Comparison of ENCODE assay signal across 8 cellular contexts in the genomic region with DNA sequence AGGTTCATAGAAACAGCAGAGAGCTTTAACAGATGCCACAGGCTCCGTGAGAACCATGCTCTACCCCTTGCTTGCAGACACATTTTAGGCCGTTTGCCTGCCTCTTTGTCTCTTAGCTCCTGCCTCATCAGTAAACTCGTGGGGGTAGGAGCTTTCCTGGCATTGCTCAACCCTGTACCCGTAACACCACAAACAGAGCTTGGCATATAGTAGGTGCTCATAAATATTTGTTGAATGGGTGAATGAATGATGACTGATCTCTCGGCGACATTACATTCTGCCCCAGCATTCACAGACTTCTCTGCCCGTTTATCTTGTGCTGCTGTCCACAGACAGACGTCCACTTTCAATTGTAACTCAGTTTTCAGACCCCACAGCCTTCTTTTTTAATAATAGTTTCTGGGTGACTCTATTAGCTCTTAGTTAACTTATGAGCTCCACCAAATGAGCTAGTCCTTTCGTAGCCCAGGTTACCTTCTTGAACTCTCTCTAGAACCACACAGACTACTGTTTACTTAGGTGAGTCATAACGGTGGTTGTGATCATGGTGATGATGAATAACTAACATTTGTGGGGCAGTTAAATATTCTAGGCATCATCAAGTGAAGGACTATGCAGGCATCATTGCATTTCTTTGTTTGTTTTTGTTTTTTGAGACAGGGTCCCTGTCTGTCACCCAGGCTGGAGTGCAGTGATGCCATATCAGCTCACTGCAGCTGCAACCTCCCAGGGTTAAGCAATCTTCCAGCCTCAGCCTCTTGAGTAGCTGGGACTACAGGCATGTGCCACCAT.
DNase-seq lines count a peak whose midpoint lies in the region; ATAC-seq and TF ChIP-seq lines count a peak whose summit lies in the region.

No MANE protein-coding gene starts in this region.

- ATAC-seq in GM19324 (IDR thresholded peaks at IDR 0.05; ENCODE audit: low FRiP score, unreplicated experiment) (peak; percentile 63), HG03378 (IDR thresholded peaks at IDR 0.05; ENCODE audit: unreplicated experiment) (peak; percentile 80), heart left ventricle (no peak), HG02852 (IDR thresholded peaks at IDR 0.05; ENCODE audit: unreplicated experiment) (no peak)

- H4K8ac ChIP-seq in trophoblast cell (ENCODE audit: low read depth, low read length) = no peak overlapping the region

- TF ChIP-seq CTCF in heart left ventricle (IDR thresholded peaks at IDR 0.05) = no peak

- no peak overlapping the region for H4K12ac ChIP-seq in trophoblast cell (ENCODE audit: low read depth, low read length)

- no peak overlapping the region for H3K4ac ChIP-seq in trophoblast cell (ENCODE audit: low read depth, low read length)

- H3K4me3 ChIP-seq in trophoblast cell (ENCODE audit: low read depth, low read length) (no peak overlapping the region), heart left ventricle (no peak overlapping the region)

- H3K4me1 ChIP-seq in trophoblast cell (ENCODE audit: control insufficient read depth in 1 of 2, insufficient read depth in 2 of 2, low read length in 2 of 2) (peaks cover 5 to 7% of the 10 kb centered on the region in 2 experiments), heart left ventricle (peaks cover 0 to 12% (median 2%) of the 10 kb centered on the region in 12 donors)

- H2AFZ ChIP-seq in trophoblast cell (ENCODE audit: insufficient read depth, low read length, poor library complexity) = no peak overlapping the region

- H3K79me1 ChIP-seq in trophoblast cell (ENCODE audit: low read length) = no peaks in the 10 kb centered on the region

- H4K91ac ChIP-seq in trophoblast cell (ENCODE audit: low read depth, low read length) = no peak overlapping the region

- H3K27me3 ChIP-seq in trophoblast cell (ENCODE audit: insufficient read depth, low read length) = no peaks in the 10 kb centered on the region
- H3K27me3 ChIP-seq in heart left ventricle = no peaks in the 10 kb centered on the region

- TF ChIP-seq POLR2A in heart left ventricle (IDR thresholded peaks at IDR 0.05) = no peak

- H3K4me2 ChIP-seq in trophoblast cell (ENCODE audit: low read length) = no peak overlapping the region

- H3K18ac ChIP-seq in trophoblast cell (ENCODE audit: low read length) = no peak overlapping the region

- H3K27ac ChIP-seq in trophoblast cell (ENCODE audit: low read depth, low read length) (no peak overlapping the region), heart left ventricle (no peak overlapping the region)

- H2AK5ac ChIP-seq in trophoblast cell (ENCODE audit: low read length) = no peak overlapping the region

- no peaks in the 10 kb centered on the region for H3K9me3 ChIP-seq in trophoblast cell (ENCODE audit: insufficient read depth, low read depth, low read length)
- no peaks in the 10 kb centered on the region for H3K9me3 ChIP-seq in heart left ventricle

- no peak overlapping the region for H2BK5ac ChIP-seq in trophoblast cell (ENCODE audit: low read depth, low read length, poor library complexity)

- H3K79me2 ChIP-seq in trophoblast cell (ENCODE audit: control insufficient read depth, insufficient read depth, low read length, poor library complexity) = peaks cover 1% of the 10 kb centered on the region

- DNase-seq in amniotic stem cell (lab: John Stamatoyannopoulos, UW) = peak; percentile 37
- peak; percentile 74 to 75 for DNase-seq in trophoblast cell
- no peak for DNase-seq in activated T-cell treated with anti-CD3 and anti-CD28 coated beads, Interleukin-2, amount 50 U/mL, for 1 hour
- no peak for DNase-seq in NCI-H526 treated with DMSO at 0.1 percent for 48 hours (lab: John Stamatoyannopoulos, UW)
- DNase-seq in heart left ventricle = no peak

- no peak overlapping the region for H3K14ac ChIP-seq in trophoblast cell (ENCODE audit: low read length)

- H2BK12ac ChIP-seq in trophoblast cell (ENCODE audit: low read length) = no peak overlapping the region

- H2BK120ac ChIP-seq in trophoblast cell (ENCODE audit: insufficient read depth, low read length, poor library complexity) = no peak overlapping the region

- no peak overlapping the region for H3K23ac ChIP-seq in trophoblast cell (ENCODE audit: low read length)

- no peaks in the 10 kb centered on the region for H3K36me3 ChIP-seq in trophoblast cell (ENCODE audit: control insufficient read depth in 1 of 2, insufficient read depth in 2 of 2, low read length in 2 of 2)
- H3K36me3 ChIP-seq in heart left ventricle = no peaks in the 10 kb centered on the region

- intact Hi-C loops in heart left ventricle (cut with DNase I) = loop anchor here in 1 of 10 donors (10.0 kb wide), 1 partner anchor 62 kb away; no protein-coding TSS in a partner anchor

- WGBS in trophoblast cell (ENCODE audit: extremely low coverage, insufficient coverage, insufficient read length) = no CpG with 5 or more reads among the region's 10 CpGs
- 88 to 91% (median 90%) methylated on average over 10 of the region's 10 CpGs for WGBS in heart left ventricle, 4 donors

- H3K9ac ChIP-seq in trophoblast cell (ENCODE audit: low read length) = no peak overlapping the region

Comparison
In these comparisons a context has a peak if more than half of its experiments do, and no peak if none do; other contexts are left out.
1. ATAC-seq: peak in GM19324 (single experiment) and HG03378 (single experiment); none in heart left ventricle (0 of 4) and HG02852 (single experiment).
2. DNase-seq: peak in amniotic stem cell (single experiment) and trophoblast cell (2 of 2); none in activated T-cell treated with anti-CD3 and anti-CD28 coated beads, Interleukin-2, amount 50 U/mL, for 1 hour (single experiment), NCI-H526 treated with DMSO at 0.1 percent for 48 hours (single experiment) and heart left ventricle (0 of 5).